15 cellular contexts compared by ENCODE assay signal in genomic region chr17:13283606-13284005, GRCh38.
DNase-seq lines count a peak whose midpoint lies in the region; ATAC-seq and TF ChIP-seq lines count a peak whose summit lies in the region.
"Had no signal": no experiment of that assay in that cellular context is flagged by ENCODE, and none has a peak within 500 bp of the region (broad histone marks: within the 10 kb centered on the region; RNA-seq: fewer than 3 reads in every experiment).

No MANE protein-coding gene starts in this region.

- H3K4me3 ChIP-seq in NT2/D1 (ENCODE audit: insufficient read length, low read depth), result no peak overlapping the region
- H3K4me3 ChIP-seq in endodermal cell (ENCODE audit: low read length), result no peak overlapping the region
- H3K4me3 ChIP-seq in neural progenitor cell, result no peak overlapping the region
- H3K4me3 ChIP-seq: BLaER1 treated with 17β-estradiol and CSF1 and Interleukin-3, amounts not matched to agents 10 nM and 100 nM had no signal

- H3K4me3 Mint-ChIP-seq in endodermal cell (no peak overlapping the region), neural progenitor cell (no peak overlapping the region)
- H3K4me3 Mint-ChIP-seq: CD4-positive, CD25-positive, alpha-beta regulatory T cell; IgD-negative memory B cell had no signal

- H3K4me1 ChIP-seq in NT2/D1 (ENCODE audit: insufficient read depth, insufficient read length) (no peaks in the 10 kb centered on the region), endodermal cell (ENCODE audit: control insufficient read depth, insufficient read depth, low read length) (peaks cover 7% of the 10 kb centered on the region), neural progenitor cell (peaks cover 3% of the 10 kb centered on the region)
- H3K4me1 ChIP-seq: BLaER1 treated with 17β-estradiol and CSF1 and Interleukin-3, amounts not matched to agents 10 nM and 100 nM had no signal

- H3K4me1 Mint-ChIP-seq in endodermal cell (peaks cover 10% of the 10 kb centered on the region), neural progenitor cell (peaks cover 3% of the 10 kb centered on the region)
- H3K4me1 Mint-ChIP-seq: IgD-negative memory B cell had no signal

- no peaks in the 10 kb centered on the region for H3K27me3 Mint-ChIP-seq in endodermal cell (ENCODE audit: insufficient read depth)
- no peaks in the 10 kb centered on the region for H3K27me3 Mint-ChIP-seq in neural progenitor cell (ENCODE audit: insufficient read depth, low read depth)
- H3K27me3 Mint-ChIP-seq: CD4-positive, CD25-positive, alpha-beta regulatory T cell; IgD-negative memory B cell had no signal

- no peak for ATAC-seq in HG03045 (IDR thresholded peaks at IDR 0.05; ENCODE audit: unreplicated experiment)
- ATAC-seq in GM21515 (IDR thresholded peaks at IDR 0.05; ENCODE audit: unreplicated experiment), result no peak
- ATAC-seq: HCT116 had no signal

- DNase-seq in NCI-H748 (lab: John Stamatoyannopoulos, UW; ENCODE audit: unreplicated experiment) (peak; percentile 48), NCI-H748 treated with DMSO at 0.1 percent for 48 hours (lab: John Stamatoyannopoulos, UW) (no peak), NT2/D1 (ENCODE audit: low read depth, low spot score) (peak; percentile 44), endodermal cell (peak; percentile 81), neural progenitor cell (ENCODE audit: low spot score) (peak; percentile 4), HT-29 (ENCODE audit: low spot score) (no peak)
- DNase-seq: CD4-positive, CD25-positive, alpha-beta regulatory T cell; DMS53; GOT3 had no signal

- no peak overlapping the region for H3K27ac ChIP-seq in endodermal cell (ENCODE audit: low read depth, low read length)
- H3K27ac ChIP-seq in neural progenitor cell, result no peak overlapping the region
- H3K27ac ChIP-seq: 22Rv1; BLaER1 treated with 17β-estradiol and CSF1 and Interleukin-3, amounts not matched to agents 10 nM and 100 nM had no signal

- H3K27ac Mint-ChIP-seq in endodermal cell, result no peak overlapping the region
- no peak overlapping the region for H3K27ac Mint-ChIP-seq in neural progenitor cell
- H3K27ac Mint-ChIP-seq: IgD-negative memory B cell had no signal

- no peaks in the 10 kb centered on the region for H3K9me3 ChIP-seq in NT2/D1 (ENCODE audit: insufficient read depth, low read length)
- peaks cover 37% of the 10 kb centered on the region for H3K9me3 ChIP-seq in endodermal cell (ENCODE audit: control insufficient read depth, low read length)
- H3K9me3 ChIP-seq in neural progenitor cell (ENCODE audit: low read depth), result no peaks in the 10 kb centered on the region

- H2AFZ ChIP-seq in neural progenitor cell (replicated peaks), result no peak overlapping the region

- no peaks in the 10 kb centered on the region for H3K36me3 Mint-ChIP-seq in endodermal cell (ENCODE audit: low read depth)
- H3K36me3 Mint-ChIP-seq in neural progenitor cell, result no peaks in the 10 kb centered on the region
- H3K36me3 Mint-ChIP-seq: CD4-positive, CD25-positive, alpha-beta regulatory T cell; IgD-negative memory B cell had no signal

- H3K9ac ChIP-seq in NT2/D1 (ENCODE audit: insufficient read length, low read depth) (no peak overlapping the region), endodermal cell (ENCODE audit: extremely low read depth, low read length, poor library complexity, severe bottlenecking) (no peak overlapping the region), neural progenitor cell (no peak overlapping the region)
- H3K9ac ChIP-seq: BLaER1 treated with 17β-estradiol and CSF1 and Interleukin-3, amounts not matched to agents 10 nM and 100 nM had no signal

- H3K27me3 ChIP-seq in NT2/D1 (ENCODE audit: insufficient read depth, insufficient read length), result no peaks in the 10 kb centered on the region
- no peaks in the 10 kb centered on the region for H3K27me3 ChIP-seq in endodermal cell (ENCODE audit: control insufficient read depth, insufficient read depth, low read length, poor library complexity, severe bottlenecking)
- no peaks in the 10 kb centered on the region for H3K27me3 ChIP-seq in neural progenitor cell
- H3K27me3 ChIP-seq: BLaER1 treated with 17β-estradiol and CSF1 and Interleukin-3, amounts not matched to agents 10 nM and 100 nM had no signal

- TF ChIP-seq CTCF in endodermal cell (conservative IDR thresholded peaks at IDR 0.05) (no peak), neural progenitor cell (IDR thresholded peaks at IDR 0.05) (no peak)

- H3K9me3 Mint-ChIP-seq in endodermal cell, result peaks cover 8% of the 10 kb centered on the region
- no peaks in the 10 kb centered on the region for H3K9me3 Mint-ChIP-seq in neural progenitor cell
- H3K9me3 Mint-ChIP-seq: CD4-positive, CD25-positive, alpha-beta regulatory T cell; IgD-negative memory B cell had no signal

- H3K4me2 ChIP-seq in neural progenitor cell, result no peak overlapping the region
- H3K4me2 ChIP-seq: BLaER1 treated with 17β-estradiol and CSF1 and Interleukin-3, amounts not matched to agents 10 nM and 100 nM had no signal

- H3F3A ChIP-seq in neural progenitor cell (ENCODE audit: low read depth), result no peaks in the 10 kb centered on the region

- H4K20me1 ChIP-seq in neural progenitor cell (ENCODE audit: low read depth), result no peaks in the 10 kb centered on the region
- H4K20me1 ChIP-seq: BLaER1 treated with 17β-estradiol and CSF1 and Interleukin-3, amounts not matched to agents 10 nM and 100 nM had no signal

- WGBS in endodermal cell (ENCODE audit: insufficient coverage in 1 of 2, insufficient read length in 1 of 2), 2 experiments, result 33 to 43% methylated on average over 1 of the region's 1 CpG

- H3K36me3 ChIP-seq in NT2/D1 (ENCODE audit: insufficient read depth, insufficient read length, low read length) (no peaks in the 10 kb centered on the region), endodermal cell (ENCODE audit: control insufficient read depth, insufficient read depth, low read length) (no peaks in the 10 kb centered on the region), neural progenitor cell (no peaks in the 10 kb centered on the region)
- H3K36me3 ChIP-seq: BLaER1 treated with 17β-estradiol and CSF1 and Interleukin-3, amounts not matched to agents 10 nM and 100 nM had no signal

- no peaks in the 10 kb centered on the region for H3K79me2 ChIP-seq in neural progenitor cell (ENCODE audit: low read depth)

Comparison
In these comparisons a context has a peak if more than half of its experiments do, and no peak if none do; other contexts are left out.
1. DNase-seq: peak in NCI-H748 (single experiment), NT2/D1 (single experiment), endodermal cell (single experiment) and neural progenitor cell (single experiment); none in NCI-H748 treated with DMSO at 0.1 percent for 48 hours (single experiment) and HT-29 (single experiment).